12 cellular contexts compared by ENCODE assay signal in the genomic region with DNA sequence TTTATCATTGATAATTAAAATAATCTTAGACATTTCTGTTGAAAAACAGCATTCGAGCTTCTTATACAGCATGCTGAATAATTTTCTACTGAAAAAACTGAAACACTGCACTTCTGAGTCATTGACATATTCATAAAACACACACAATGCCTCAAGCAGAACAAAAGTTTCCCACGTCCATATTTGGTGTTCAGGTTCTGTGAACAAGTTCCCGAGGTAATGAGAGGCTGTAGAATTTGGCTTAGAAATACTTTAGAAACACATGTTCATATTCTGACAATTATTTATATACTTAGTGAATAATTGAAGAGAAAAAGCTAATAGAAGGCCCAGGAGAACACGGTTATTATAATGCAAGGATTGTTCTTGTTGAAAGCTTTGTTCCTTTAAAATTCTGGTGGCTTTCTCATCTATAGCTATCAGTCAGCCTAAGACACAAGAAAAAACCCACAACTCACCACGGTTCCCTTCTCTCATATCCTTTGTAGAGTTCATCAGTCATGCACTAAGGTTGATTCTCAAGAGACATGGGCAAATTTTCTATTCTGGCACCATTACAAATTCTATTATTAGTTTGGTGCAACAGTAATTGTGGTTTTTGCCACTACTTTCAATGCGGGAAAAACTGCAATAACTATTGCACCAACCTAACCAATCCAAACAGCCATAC.
DNase-seq lines count a peak whose midpoint lies in the region; ATAC-seq and TF ChIP-seq lines count a peak whose summit lies in the region.
"Had no signal": no experiment of that assay in that cellular context is flagged by ENCODE, and none has a peak within 500 bp of the region (broad histone marks: within the 10 kb centered on the region; RNA-seq: fewer than 3 reads in every experiment).

No MANE protein-coding gene starts in this region.

- no peak for TF ChIP-seq EP300 in neural cell (conservative IDR thresholded peaks at IDR 0.05; ENCODE audit: poor library complexity, severe bottlenecking)

- H3K4me3 ChIP-seq in adipocyte (ENCODE audit: low read length): no peak overlapping the region
- no peak overlapping the region for H3K4me3 ChIP-seq in neural cell (ENCODE audit: low read length)
- H3K4me3 ChIP-seq: adrenal gland had no signal

- H4K20me1 ChIP-seq in neural cell (ENCODE audit: insufficient read depth): no peaks in the 10 kb centered on the region

- H3K9me3 ChIP-seq in adipocyte (ENCODE audit: control insufficient read depth, low read length) (no peaks in the 10 kb centered on the region), neural cell (ENCODE audit: low read length) (no peaks in the 10 kb centered on the region)
- H3K9me3 ChIP-seq: adrenal gland had no signal

- no peak overlapping the region for H3K4me2 ChIP-seq in neural cell (ENCODE audit: low read length)

- no peaks in the 10 kb centered on the region for H3F3A ChIP-seq in neural cell (ENCODE audit: insufficient read depth, low read length, poor library complexity, severe bottlenecking)

- H3K36me3 ChIP-seq in adipocyte (ENCODE audit: control insufficient read depth, insufficient read depth, low read length, severe bottlenecking) (no peaks in the 10 kb centered on the region), neural cell (ENCODE audit: insufficient read depth, low read length) (no peaks in the 10 kb centered on the region)
- H3K36me3 ChIP-seq: adrenal gland had no signal

- H3K79me2 ChIP-seq in neural cell (replicated peaks; ENCODE audit: insufficient read depth, low read length): no peaks in the 10 kb centered on the region

- DNase-seq in adipocyte (ENCODE audit: low read depth): peak; percentile 34
- no peak for DNase-seq in NCI-H526 (lab: John Stamatoyannopoulos, UW)
- no peak for DNase-seq in NCI-H1417 (lab: John Stamatoyannopoulos, UW)
- DNase-seq in stimulated activated CD4-positive, alpha-beta T cell treated with anti-CD3 and anti-CD28 coated beads, Interleukin-4, amount 100 ng/mL, for 1 hour: no peak
- DNase-seq: adrenal gland; NCI-H1436 treated with DMSO at 0.1 percent for 48 hours; stimulated activated naive B cell treated with anti-CD40 and anti-IgM and Interleukin-4, amounts not matched to agents 10 μg/mL and 1 μg/mL and 100 μg/mL, for 72 hours; T-helper 17 cell had no signal

- H3K27ac ChIP-seq in neural cell (ENCODE audit: low read length): peak overlapping the region; percentile 67
- H3K27ac ChIP-seq: adrenal gland had no signal

- H3K4me1 ChIP-seq in adipocyte (ENCODE audit: control insufficient read depth, insufficient read depth, low read length): no peaks in the 10 kb centered on the region
- H3K4me1 ChIP-seq: adrenal gland had no signal

- H3K9ac ChIP-seq in adipocyte (ENCODE audit: low read length): no peak overlapping the region
- no peak overlapping the region for H3K9ac ChIP-seq in neural cell (ENCODE audit: low read length)

- no peaks in the 10 kb centered on the region for H3K9me2 ChIP-seq in neural cell (ENCODE audit: insufficient read depth, low read length)

- no peak overlapping the region for H2AFZ ChIP-seq in neural cell (ENCODE audit: low read depth, low read length)

- H3K27me3 ChIP-seq in adipocyte (replicated peaks; ENCODE audit: control insufficient read depth, insufficient read depth, low read length): no peaks in the 10 kb centered on the region
- no peaks in the 10 kb centered on the region for H3K27me3 ChIP-seq in neural cell (ENCODE audit: insufficient read depth, low read depth, low read length)
- H3K27me3 ChIP-seq: adrenal gland had no signal

- no peak for TF ChIP-seq CTCF in neural cell (IDR thresholded peaks at IDR 0.05; ENCODE audit: poor library complexity, severe bottlenecking)

- ATAC-seq in GM18498 (IDR thresholded peaks at IDR 0.05; ENCODE audit: unreplicated experiment) (peak; percentile 76), HG02763 (IDR thresholded peaks at IDR 0.05; ENCODE audit: unreplicated experiment) (peak; percentile 56), GM18861 (IDR thresholded peaks at IDR 0.05; ENCODE audit: unreplicated experiment) (no peak)
- ATAC-seq: stimulated activated naive B cell treated with anti-CD40 and anti-IgM and Interleukin-4, amounts not matched to agents 10 μg/mL and 1 μg/mL and 100 μg/mL, for 72 hours; T-helper 17 cell had no signal

- no peak for TF ChIP-seq RAD21 in neural cell (conservative IDR thresholded peaks at IDR 0.05)

TF ChIP-seq in neural cell, 6 proteins besides CTCF, POLR2A, EP300 and RAD21:
- TF ChIP-seq, protein P1, sequence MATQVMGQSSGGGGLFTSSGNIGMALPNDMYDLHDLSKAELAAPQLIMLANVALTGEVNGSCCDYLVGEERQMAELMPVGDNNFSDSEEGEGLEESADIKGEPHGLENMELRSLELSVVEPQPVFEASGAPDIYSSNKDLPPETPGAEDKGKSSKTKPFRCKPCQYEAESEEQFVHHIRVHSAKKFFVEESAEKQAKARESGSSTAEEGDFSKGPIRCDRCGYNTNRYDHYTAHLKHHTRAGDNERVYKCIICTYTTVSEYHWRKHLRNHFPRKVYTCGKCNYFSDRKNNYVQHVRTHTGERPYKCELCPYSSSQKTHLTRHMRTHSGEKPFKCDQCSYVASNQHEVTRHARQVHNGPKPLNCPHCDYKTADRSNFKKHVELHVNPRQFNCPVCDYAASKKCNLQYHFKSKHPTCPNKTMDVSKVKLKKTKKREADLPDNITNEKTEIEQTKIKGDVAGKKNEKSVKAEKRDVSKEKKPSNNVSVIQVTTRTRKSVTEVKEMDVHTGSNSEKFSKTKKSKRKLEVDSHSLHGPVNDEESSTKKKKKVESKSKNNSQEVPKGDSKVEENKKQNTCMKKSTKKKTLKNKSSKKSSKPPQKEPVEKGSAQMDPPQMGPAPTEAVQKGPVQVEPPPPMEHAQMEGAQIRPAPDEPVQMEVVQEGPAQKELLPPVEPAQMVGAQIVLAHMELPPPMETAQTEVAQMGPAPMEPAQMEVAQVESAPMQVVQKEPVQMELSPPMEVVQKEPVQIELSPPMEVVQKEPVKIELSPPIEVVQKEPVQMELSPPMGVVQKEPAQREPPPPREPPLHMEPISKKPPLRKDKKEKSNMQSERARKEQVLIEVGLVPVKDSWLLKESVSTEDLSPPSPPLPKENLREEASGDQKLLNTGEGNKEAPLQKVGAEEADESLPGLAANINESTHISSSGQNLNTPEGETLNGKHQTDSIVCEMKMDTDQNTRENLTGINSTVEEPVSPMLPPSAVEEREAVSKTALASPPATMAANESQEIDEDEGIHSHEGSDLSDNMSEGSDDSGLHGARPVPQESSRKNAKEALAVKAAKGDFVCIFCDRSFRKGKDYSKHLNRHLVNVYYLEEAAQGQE (IDR thresholded peaks at IDR 0.05; ENCODE audit: borderline replicate concordance): no peak
- TF ChIP-seq EZH2 (IDR thresholded peaks at IDR 0.05; ENCODE audit: borderline replicate concordance, insufficient read depth, low read length, poor library complexity, severe bottlenecking) (no peak), POLR2AphosphoS5 (IDR thresholded peaks at IDR 0.05) (no peak), MXI1 (conservative IDR thresholded peaks at IDR 0.05; ENCODE audit: poor library complexity, severe bottlenecking) (no peak), SMC3 (conservative IDR thresholded peaks at IDR 0.05; ENCODE audit: poor library complexity) (no peak), TAF1 (IDR thresholded peaks at IDR 0.05; ENCODE audit: low read depth) (no peak)
TF ChIP-seq in neural cell: peak in this region for 0.
